In the genomic region with DNA sequence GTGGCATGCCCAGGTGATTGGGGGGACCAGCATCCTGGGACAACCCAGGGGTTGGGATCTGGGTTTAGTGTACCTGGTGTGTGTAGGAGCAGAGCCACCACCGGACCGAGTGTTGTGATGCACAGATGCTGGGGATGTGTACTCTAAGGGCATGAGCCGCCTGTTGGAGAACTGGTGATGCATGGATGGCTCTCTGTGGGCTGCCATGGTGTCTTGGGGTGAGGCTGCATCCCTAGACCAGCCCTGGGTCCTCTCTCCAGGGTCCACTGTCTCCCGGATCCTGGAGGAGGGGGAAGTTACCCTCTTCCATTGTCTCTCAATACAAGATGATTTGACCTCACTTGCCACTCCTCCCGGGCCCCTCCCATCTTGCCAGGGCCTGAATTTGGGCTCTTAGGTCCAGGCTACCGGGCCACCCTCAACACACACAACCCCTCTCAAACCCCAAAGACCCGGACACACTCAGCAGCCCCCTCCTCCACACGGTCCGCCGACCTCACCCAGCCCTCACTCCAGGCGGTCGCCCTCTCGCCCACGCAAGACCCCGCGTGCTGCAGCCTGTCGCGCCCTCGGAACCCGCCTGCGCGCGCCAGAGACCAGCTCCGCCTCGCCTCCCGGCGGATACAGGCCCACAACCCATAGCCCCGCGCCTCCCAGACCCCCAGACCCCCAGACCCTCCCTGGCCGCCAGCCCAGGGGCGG, we compare ENCODE assay signal across 8 cellular contexts. TPM values are rescaled to one million over a fixed set of nuclear protein-coding genes. Genes with fewer than 3 reads are reported as not detected.
DNase-seq lines count a peak whose midpoint lies in the region; TF ChIP-seq lines count a peak whose summit lies in the region.

No MANE protein-coding gene starts in this region.

- H3K4me1 ChIP-seq in OCI-LY1 (ENCODE audit: insufficient read depth, low read length, severe bottlenecking) (peaks cover 11% of the 10 kb centered on the region), ectodermal cell (ENCODE audit: control insufficient read depth, insufficient read depth, low read length) (peaks cover 16% of the 10 kb centered on the region), mononuclear cell (ENCODE audit: insufficient read depth, low read length) (peaks cover 10% of the 10 kb centered on the region), vagina (peaks cover 10% of the 10 kb centered on the region)

- peak overlapping the region; percentile 56 for H3K4me3 ChIP-seq in OCI-LY1 (ENCODE audit: low read depth, low read length, poor library complexity, severe bottlenecking)
- peak overlapping the region; percentile 66 for H3K4me3 ChIP-seq in ectodermal cell (ENCODE audit: insufficient read depth, low read depth, low read length)
- peak overlapping the region; percentile 29 for H3K4me3 ChIP-seq in mononuclear cell (ENCODE audit: low read length)
- peak overlapping the region; percentile 71 to 80 for H3K4me3 ChIP-seq in vagina

- no peak overlapping the region for H3K27ac ChIP-seq in OCI-LY1 (ENCODE audit: low read depth, low read length, poor library complexity, severe bottlenecking)
- no peak overlapping the region for H3K27ac ChIP-seq in ectodermal cell (ENCODE audit: insufficient read depth, low read depth, low read length, poor library complexity, severe bottlenecking)
- peak overlapping the region; percentile 71 for H3K27ac ChIP-seq in vagina

- DNase-seq in NCI-H748 (lab: John Stamatoyannopoulos, UW; ENCODE audit: unreplicated experiment) (peak; percentile 37), NCI-H748 treated with DMSO at 0.1 percent for 48 hours (lab: John Stamatoyannopoulos, UW) (no peak), vagina (ENCODE audit: extremely low spot score in 2 of 2) (no peak), GM19240 (ENCODE audit: insufficient read length, low spot score) (no peak), NCI-H524 treated with DMSO at 0.1 percent for 48 hours (lab: John Stamatoyannopoulos, UW) (no peak)

- 9% methylated on average over 31 of the region's 31 CpGs for WGBS in ectodermal cell, 2 experiments

- H3K27me3 ChIP-seq in OCI-LY1 (ENCODE audit: insufficient read depth, low read length), result peaks cover 3% of the 10 kb centered on the region; the same call in 1 of the 2 replicates
- H3K27me3 ChIP-seq in ectodermal cell (ENCODE audit: control insufficient read depth, insufficient read depth, low read length, poor library complexity, severe bottlenecking), result no peaks in the 10 kb centered on the region
- no peaks in the 10 kb centered on the region for H3K27me3 ChIP-seq in mononuclear cell (ENCODE audit: insufficient read depth, low read length)
- no peaks in the 10 kb centered on the region for H3K27me3 ChIP-seq in vagina

- no peaks in the 10 kb centered on the region for H3F3A ChIP-seq in OCI-LY1 (ENCODE audit: insufficient read depth, low read length)

- TF ChIP-seq CTCF in OCI-LY1 (IDR thresholded peaks at IDR 0.05; ENCODE audit: low read length), result no peak
- no peak for TF ChIP-seq CTCF in vagina (IDR thresholded peaks at IDR 0.05)

- no peaks in the 10 kb centered on the region for H3K36me3 ChIP-seq in OCI-LY1 (ENCODE audit: insufficient read depth, low read length)
- H3K36me3 ChIP-seq in ectodermal cell (ENCODE audit: control insufficient read depth, insufficient read depth, low read length), result no peaks in the 10 kb centered on the region
- H3K36me3 ChIP-seq in vagina, result peaks cover 0 to 9% of the 10 kb centered on the region in 2 donors

- no peak overlapping the region for H2AFZ ChIP-seq in OCI-LY1 (ENCODE audit: low read length)

- H4K20me1 ChIP-seq in OCI-LY1 (ENCODE audit: insufficient read depth, low read length), result no peaks in the 10 kb centered on the region

- peak overlapping the region; percentile 70 for H3K4me2 ChIP-seq in OCI-LY1 (ENCODE audit: low read length)

- intact Hi-C loops in vagina (cut with DNase I), result no loop called here

- H3K9me2 ChIP-seq in OCI-LY1 (ENCODE audit: low read depth, low read length), result no peaks in the 10 kb centered on the region

- H3K9me3 ChIP-seq in OCI-LY1 (ENCODE audit: low read length), result no peaks in the 10 kb centered on the region
- H3K9me3 ChIP-seq in ectodermal cell (ENCODE audit: control insufficient read depth, low read length), result no peaks in the 10 kb centered on the region
- H3K9me3 ChIP-seq in mononuclear cell (ENCODE audit: low read depth, low read length), result no peaks in the 10 kb centered on the region
- H3K9me3 ChIP-seq in vagina, result no peaks in the 10 kb centered on the region

- no peaks in the 10 kb centered on the region for H3K79me2 ChIP-seq in OCI-LY1 (ENCODE audit: insufficient read depth, low read length)

- H3K9ac ChIP-seq in OCI-LY1 (ENCODE audit: low read length), result peak overlapping the region; percentile 22; the same call in 1 of the 2 replicates

- no peak for TF ChIP-seq POLR2A in vagina (IDR thresholded peaks at IDR 0.05)

RNA-seq across cellular contexts. Expression of a gene that starts 0.6 kb away (rescaled TPM):
- 15.0 TPM for polyA plus RNA-seq in ectodermal cell (2013, experiment 1 of 4)
- 12.3 TPM for polyA plus RNA-seq in ectodermal cell (2013, experiment 2 of 4)
- polyA plus RNA-seq in ectodermal cell (2013, experiment 3 of 4), result 16.1 TPM
- polyA plus RNA-seq in ectodermal cell (2013, experiment 4 of 4), result 16.6 TPM
- total RNA-seq in mononuclear cell (0.63 TPM), vagina (17.9 TPM)

RNA-seq across cellular contexts. Expression of a gene that starts 10.7 kb away (rescaled TPM):
- 4.1 TPM for polyA plus RNA-seq in ectodermal cell (2013, experiment 1 of 4)
- 2.7 TPM for polyA plus RNA-seq in ectodermal cell (2013, experiment 2 of 4)
- 1.9 TPM for polyA plus RNA-seq in ectodermal cell (2013, experiment 3 of 4)
- 2.2 TPM for polyA plus RNA-seq in ectodermal cell (2013, experiment 4 of 4)
- total RNA-seq in mononuclear cell (8.8 TPM), vagina (4.9 TPM)

RNA-seq across cellular contexts. Expression of a gene that starts 36.5 kb away (rescaled TPM):
- 153 TPM for polyA plus RNA-seq in ectodermal cell (2013, experiment 1 of 4)
- 152 TPM for polyA plus RNA-seq in ectodermal cell (2013, experiment 2 of 4)
- 170 TPM for polyA plus RNA-seq in ectodermal cell (2013, experiment 3 of 4)
- polyA plus RNA-seq in ectodermal cell (2013, experiment 4 of 4), result 163 TPM
- 57.9 TPM for total RNA-seq in mononuclear cell
- total RNA-seq in vagina, result 125 TPM

RNA-seq across cellular contexts. Expression of a gene that starts 37.4 kb away (rescaled TPM):
- 46.3 TPM for polyA plus RNA-seq in ectodermal cell (2013, experiment 1 of 4)
- 46.9 TPM for polyA plus RNA-seq in ectodermal cell (2013, experiment 2 of 4)
- polyA plus RNA-seq in ectodermal cell (2013, experiment 3 of 4), result 32.1 TPM
- 41.8 TPM for polyA plus RNA-seq in ectodermal cell (2013, experiment 4 of 4)
- 88.6 TPM for total RNA-seq in mononuclear cell
- total RNA-seq in vagina, result 81.8 TPM

Comparison
In these comparisons a context has a peak if more than half of its experiments do, and no peak if none do; other contexts are left out.
1. RNA of a gene that starts 0.6 kb away (total RNA-seq): 17.9 TPM in vagina (single experiment); 0.63 TPM in mononuclear cell (single experiment); every median in the first group is over 10 times any median in the second.
2. Peak in every context shown above with its lines, with median percentiles within 50 percentile points of each other: H3K4me3 ChIP-seq.